Comparison of ENCODE assay signal across 24 cellular contexts in genomic region chr15:72289597-72290325, GRCh38. TPM values are rescaled to one million over a fixed set of nuclear protein-coding genes. Genes with fewer than 3 reads are reported as not detected.
"Had no signal": no experiment of that assay in that cellular context is flagged by ENCODE, and none has a peak within 500 bp of the region (broad histone marks: within the 10 kb centered on the region; RNA-seq: fewer than 3 reads in every experiment).

No MANE protein-coding gene starts in this region.

- DNase-seq: activated CD4-positive, alpha-beta T cell treated with anti-CD3 and anti-CD28 coated beads for 48 hours; activated CD4-positive, alpha-beta T cell treated with anti-CD3 and anti-CD28 coated beads, Interleukin-2, amount 50 U/mL, for 4 hours; activated CD4-positive, CD25-positive, alpha-beta regulatory T cell treated with anti-CD3 and anti-CD28 coated beads, Interleukin-2, amount 50 U/mL, for 72 hours; activated CD8-positive, alpha-beta T cell treated with anti-CD3 and anti-CD28 coated beads, Interleukin-2, amount 10 ng/mL, durations not matched to agents 7 days and 5 days; activated effector memory CD4-positive, alpha-beta T cell treated with anti-CD3 and anti-CD28 coated beads, Interleukin-2, amount 50 U/mL, for 16 hours; activated naive CD4-positive, alpha-beta T cell treated with anti-CD3 and anti-CD28 coated beads, Interleukin-2, amount 10 ng/mL, durations not matched to agents 7 days and 5 days; activated naive CD8-positive, alpha-beta T cell treated with anti-CD3 and anti-CD28 coated beads for 36 hours; activated T-cell treated with anti-CD3 and anti-CD28 coated beads, Interleukin-2, amount 50 U/mL, for 24 hours; brain microvascular endothelial cell; MV-4-11; NCI-H1092 treated with DMSO at 0.1 percent for 48 hours; NCI-H1417 treated with DMSO at 0.1 percent for 48 hours; NCI-H1694 treated with DMSO at 0.1 percent for 48 hours; NCI-H2029 treated with DMSO at 0.1 percent for 48 hours; NCI-H345; NCI-H510A; NCI-H526 treated with DMSO at 0.1 percent for 48 hours; NCI-H82; Right ventricle myocardium superior; SJCRH30 had no signal

- H3K27ac ChIP-seq: brain microvascular endothelial cell, cardiac muscle cell, KMS-11, SJCRH30 had no signal

- H3K4me2 ChIP-seq: KMS-11 had no signal

- H3K9me3 ChIP-seq: SJCRH30 had no signal

- H3K4me3 ChIP-seq: cardiac muscle cell, SJCRH30 had no signal

- H3K4me1 ChIP-seq: SJCRH30 had no signal

- ATAC-seq: activated CD8-positive, alpha-beta T cell treated with anti-CD3 and anti-CD28 coated beads, Interleukin-2, amount 10 ng/mL, durations not matched to agents 7 days and 5 days; WTC11 had no signal

- H3K9ac ChIP-seq: KMS-11 had no signal

- H3K27me3 ChIP-seq: brain microvascular endothelial cell had no signal

- H3K36me3 ChIP-seq: brain microvascular endothelial cell, cardiac muscle cell, SJCRH30 had no signal

RNA-seq across cellular contexts. Expression of gene CELF6, which starts 30.2 kb away (rescaled TPM):
- total RNA-seq: RPMI7951, SJCRH30, WTC11 had no signal
